Comparison of ENCODE assay signal across 19 cellular contexts in the genomic region with DNA sequence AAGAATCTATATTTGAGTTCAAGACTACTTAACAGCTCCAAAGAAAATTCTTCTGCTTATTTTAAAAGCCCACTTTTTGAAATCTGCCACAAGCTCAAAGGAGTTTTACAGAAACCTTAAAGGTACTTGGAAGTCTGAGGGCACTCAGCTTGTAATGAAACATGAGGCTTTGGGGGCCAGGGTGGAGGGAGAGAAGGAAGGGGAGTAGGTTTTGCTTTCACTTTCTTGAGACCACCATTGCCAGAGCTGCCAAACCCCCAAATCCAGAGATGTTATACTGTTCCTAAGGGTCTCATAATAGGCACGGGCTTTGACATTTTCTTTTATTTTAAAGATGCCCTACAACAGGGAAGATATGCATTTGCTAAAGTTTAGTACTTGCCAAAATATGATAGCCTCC. TPM values are rescaled to one million over a fixed set of nuclear protein-coding genes. Genes with fewer than 3 reads are reported as not detected.
DNase-seq lines count a peak whose midpoint lies in the region; ATAC-seq and TF ChIP-seq lines count a peak whose summit lies in the region.
"Had no signal": no experiment of that assay in that cellular context is flagged by ENCODE, and none has a peak within 500 bp of the region (broad histone marks: within the 10 kb centered on the region; RNA-seq: fewer than 3 reads in every experiment).

No MANE protein-coding gene starts in this region.

- peaks cover 92% of the 10 kb centered on the region for H3K4me1 Mint-ChIP-seq in activated CD8-positive, alpha-beta memory T cell treated with anti-CD3 and anti-CD28 coated beads, Interleukin-2, amount 10 ng/mL, durations not matched to agents 7 days and 5 days
- peaks cover 26% of the 10 kb centered on the region for H3K4me1 Mint-ChIP-seq in chondrocyte (ENCODE audit: low read depth)
- peaks cover 87% of the 10 kb centered on the region for H3K4me1 Mint-ChIP-seq in stimulated activated memory B cell treated with anti-CD40 and anti-IgM and Interleukin-4, amounts not matched to agents 10 μg/mL and 1 μg/mL and 100 μg/mL, for 72 hours

- no peak for TF ChIP-seq CTCF in chondrocyte (IDR thresholded peaks at IDR 0.05)
- TF ChIP-seq CTCF in sigmoid colon (IDR thresholded peaks at IDR 0.05) = no peak

- peak overlapping the region; percentile 83 for H3K27ac Mint-ChIP-seq in activated CD8-positive, alpha-beta memory T cell treated with anti-CD3 and anti-CD28 coated beads, Interleukin-2, amount 10 ng/mL, durations not matched to agents 7 days and 5 days
- peak overlapping the region; percentile 22 for H3K27ac Mint-ChIP-seq in chondrocyte (ENCODE audit: unreplicated experiment)
- H3K27ac Mint-ChIP-seq in stimulated activated memory B cell treated with anti-CD40 and anti-IgM and Interleukin-4, amounts not matched to agents 10 μg/mL and 1 μg/mL and 100 μg/mL, for 72 hours = peak overlapping the region; percentile 85
- H3K27ac Mint-ChIP-seq: dendritic cell treated with granulocyte-macrophage colony-stimulating factor and Interleukin-4, amounts not matched to agents 40 ng/mL and 50 ng/mL, for 4 days had no signal

- TF ChIP-seq POLR2A in sigmoid colon (IDR thresholded peaks at IDR 0.05) = no peak

- no peaks in the 10 kb centered on the region for H3K27me3 Mint-ChIP-seq in activated CD8-positive, alpha-beta memory T cell treated with anti-CD3 and anti-CD28 coated beads, Interleukin-2, amount 10 ng/mL, durations not matched to agents 7 days and 5 days
- H3K27me3 Mint-ChIP-seq in chondrocyte (ENCODE audit: low read depth) = no peaks in the 10 kb centered on the region
- H3K27me3 Mint-ChIP-seq in stimulated activated memory B cell treated with anti-CD40 and anti-IgM and Interleukin-4, amounts not matched to agents 10 μg/mL and 1 μg/mL and 100 μg/mL, for 72 hours = no peaks in the 10 kb centered on the region
- H3K27me3 Mint-ChIP-seq: dendritic cell treated with granulocyte-macrophage colony-stimulating factor and Interleukin-4, amounts not matched to agents 40 ng/mL and 50 ng/mL, for 4 days had no signal

- no peaks in the 10 kb centered on the region for H3K36me3 ChIP-seq in SJSA1
- no peaks in the 10 kb centered on the region for H3K36me3 ChIP-seq in sigmoid colon
- H3K36me3 ChIP-seq: ascending aorta, thoracic aorta had no signal

- WGBS in sigmoid colon, 2 donors = 75 to 88% methylated on average over 1 of the region's 1 CpG

- H3K27ac ChIP-seq in SJSA1 (peak overlapping the region; percentile 67), sigmoid colon (no peak overlapping the region)
- H3K27ac ChIP-seq: ascending aorta, thoracic aorta had no signal

- H3K9me3 Mint-ChIP-seq in activated CD8-positive, alpha-beta memory T cell treated with anti-CD3 and anti-CD28 coated beads, Interleukin-2, amount 10 ng/mL, durations not matched to agents 7 days and 5 days (ENCODE audit: low read depth) = no peaks in the 10 kb centered on the region
- no peaks in the 10 kb centered on the region for H3K9me3 Mint-ChIP-seq in chondrocyte (ENCODE audit: low read depth)
- H3K9me3 Mint-ChIP-seq in stimulated activated memory B cell treated with anti-CD40 and anti-IgM and Interleukin-4, amounts not matched to agents 10 μg/mL and 1 μg/mL and 100 μg/mL, for 72 hours = no peaks in the 10 kb centered on the region
- H3K9me3 Mint-ChIP-seq: dendritic cell treated with granulocyte-macrophage colony-stimulating factor and Interleukin-4, amounts not matched to agents 40 ng/mL and 50 ng/mL, for 4 days had no signal

- H3K4me1 ChIP-seq in SJSA1 (replicated peaks) (peaks cover 45% of the 10 kb centered on the region), sigmoid colon (peaks cover 0 to 27% (median 14%) of the 10 kb centered on the region in 4 donors)
- H3K4me1 ChIP-seq: ascending aorta had no signal

- TF ChIP-seq EP300 in sigmoid colon (IDR thresholded peaks at IDR 0.05) = no peak

- H3K27me3 ChIP-seq in SJSA1 (replicated peaks) = no peaks in the 10 kb centered on the region
- no peaks in the 10 kb centered on the region for H3K27me3 ChIP-seq in sigmoid colon
- H3K27me3 ChIP-seq: ascending aorta had no signal

- intact Hi-C loops in sigmoid colon (cut with DNase I) = no loop called here

- H3K36me3 Mint-ChIP-seq in activated CD8-positive, alpha-beta memory T cell treated with anti-CD3 and anti-CD28 coated beads, Interleukin-2, amount 10 ng/mL, durations not matched to agents 7 days and 5 days = peaks cover 24% of the 10 kb centered on the region
- no peaks in the 10 kb centered on the region for H3K36me3 Mint-ChIP-seq in chondrocyte (ENCODE audit: low read depth)
- H3K36me3 Mint-ChIP-seq in stimulated activated memory B cell treated with anti-CD40 and anti-IgM and Interleukin-4, amounts not matched to agents 10 μg/mL and 1 μg/mL and 100 μg/mL, for 72 hours = peaks cover 27% of the 10 kb centered on the region

- CTCF ChIA-PET in activated CD8-positive, alpha-beta memory T cell treated with anti-CD3 and anti-CD28 coated beads, Interleukin-2, amount 10 ng/mL, durations not matched to agents 7 days and 5 days (lab: Charles Lee) = interaction anchor here (1.0 to 9.9 kb wide), 11 partner anchors 11 to 325 kb away, joined by 3 to 103 read pairs (median 5); a partner anchor contains a TSS

- peak overlapping the region; percentile 25 for H3K4me3 Mint-ChIP-seq in activated CD8-positive, alpha-beta memory T cell treated with anti-CD3 and anti-CD28 coated beads, Interleukin-2, amount 10 ng/mL, durations not matched to agents 7 days and 5 days
- H3K4me3 Mint-ChIP-seq in chondrocyte (ENCODE audit: unreplicated experiment) = no peak overlapping the region
- no peak overlapping the region for H3K4me3 Mint-ChIP-seq in stimulated activated memory B cell treated with anti-CD40 and anti-IgM and Interleukin-4, amounts not matched to agents 10 μg/mL and 1 μg/mL and 100 μg/mL, for 72 hours
- H3K4me3 Mint-ChIP-seq: dendritic cell treated with granulocyte-macrophage colony-stimulating factor and Interleukin-4, amounts not matched to agents 40 ng/mL and 50 ng/mL, for 4 days had no signal

- ATAC-seq in activated CD8-positive, alpha-beta memory T cell treated with anti-CD3 and anti-CD28 coated beads, Interleukin-2, amount 10 ng/mL, durations not matched to agents 7 days and 5 days = no peak
- no peak for ATAC-seq in stimulated activated memory B cell treated with anti-CD40 and anti-IgM and Interleukin-4, amounts not matched to agents 10 μg/mL and 1 μg/mL and 100 μg/mL, for 72 hours
- ATAC-seq: mucosa of descending colon had no signal

- no peaks in the 10 kb centered on the region for H3K9me3 ChIP-seq in SJSA1 (replicated peaks)
- no peaks in the 10 kb centered on the region for H3K9me3 ChIP-seq in sigmoid colon
- H3K9me3 ChIP-seq: ascending aorta, mucosa of descending colon, thoracic aorta had no signal

- no peak for DNase-seq in activated CD8-positive, alpha-beta memory T cell treated with anti-CD3 and anti-CD28 coated beads, Interleukin-2, amount 10 ng/mL, durations not matched to agents 7 days and 5 days
- no peak for DNase-seq in activated CD8-positive, alpha-beta memory T cell treated with anti-CD3 and anti-CD28 coated beads, Interleukin-2, amount 50 U/mL, for 48 hours
- DNase-seq in SJSA1 (ENCODE audit: low read depth in 1 of 2, low spot score in 2 of 2) = no peak
- no peak for DNase-seq in chondrocyte (ENCODE audit: low spot score)
- DNase-seq in sigmoid colon = no peak
- DNase-seq in NK-92 treated with Interleukin-12 subunit alpha and Interleukin-12 subunit beta, amount 100 ng/mL, for 24 hours (lab: John Stamatoyannopoulos, UW) = no peak
- no peak for DNase-seq in putamen (ENCODE audit: low spot score)
- DNase-seq: Calu3, head of caudate nucleus, KBM-7, kidney, mucosa of descending colon, NCI-H1436, posterior cingulate gyrus, SIG-M5 had no signal

- H3K4me3 ChIP-seq in SJSA1 = no peak overlapping the region
- no peak overlapping the region for H3K4me3 ChIP-seq in sigmoid colon
- H3K4me3 ChIP-seq: ascending aorta, mucosa of descending colon, thoracic aorta had no signal

RNA-seq across cellular contexts. Expression of a gene that starts 42.6 kb away (rescaled TPM):
- total RNA-seq in activated CD8-positive, alpha-beta memory T cell treated with anti-CD3 and anti-CD28 coated beads, Interleukin-2, amount 10 ng/mL, durations not matched to agents 7 days and 5 days = 100 to 1,000 TPM; 106 to 109 TPM
- total RNA-seq in SJSA1 (2014; rRNA removed; shearing (Covaris generic)) = 25.4 and 32.1 TPM in 2 replicates
- total RNA-seq in chondrocyte = 15.0 to 22.3 TPM (median 19.5 TPM) in 3 replicates
- 10 to 100 TPM in 3 of 4 donors, 1 to 10 TPM in 1; 6.9 to 17.9 (median 13.1) TPM for total RNA-seq in sigmoid colon
- polyA plus RNA-seq in sigmoid colon = 10 to 100 TPM in 2 of 3 donors, 1 to 10 TPM in 1; 9.0 to 55.8 (median 19.0) TPM

Comparison
In these comparisons a context has a peak if more than half of its experiments do, and no peak if none do; other contexts are left out.
1. H3K27ac Mint-ChIP-seq: peak in every context shown above with its lines; median percentile 85 in stimulated activated memory B cell treated with anti-CD40 and anti-IgM and Interleukin-4, amounts not matched to agents 10 μg/mL and 1 μg/mL and 100 μg/mL, for 72 hours; 83 in activated CD8-positive, alpha-beta memory T cell treated with anti-CD3 and anti-CD28 coated beads, Interleukin-2, amount 10 ng/mL, durations not matched to agents 7 days and 5 days; 22 in chondrocyte.